ENCODE assay signal across 11 cellular contexts in the genomic region with DNA sequence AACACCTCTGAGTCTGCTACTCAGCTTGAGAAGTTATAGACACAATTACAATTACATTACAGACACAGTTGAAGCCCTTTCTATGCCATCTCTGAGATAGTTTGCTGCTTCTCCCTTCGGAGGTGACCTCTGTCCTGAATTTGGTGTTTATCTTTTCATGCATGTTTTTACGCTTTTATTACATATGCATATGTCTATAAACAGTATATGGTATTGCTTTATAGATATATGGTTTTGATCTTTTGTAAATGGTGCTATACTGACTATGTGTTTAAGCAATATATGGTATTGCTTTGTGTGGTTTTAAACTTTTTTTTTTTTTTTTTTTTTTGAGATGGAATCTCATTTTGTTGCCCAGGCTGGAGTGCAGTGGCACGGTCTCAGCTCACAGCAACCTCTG. TPM values are rescaled to one million over a fixed set of nuclear protein-coding genes. Genes with fewer than 3 reads are reported as not detected.
DNase-seq lines count a peak whose midpoint lies in the region; ATAC-seq, FAIRE-seq and TF ChIP-seq lines count a peak whose summit lies in the region.
"Had no signal": no experiment of that assay in that cellular context is flagged by ENCODE, and none has a peak within 500 bp of the region (broad histone marks: within the 10 kb centered on the region; RNA-seq: fewer than 3 reads in every experiment).

No MANE protein-coding gene starts in this region.

- CTCF ChIA-PET in HCT116 (lab: Charles Lee): no interaction called here

- WGBS in pancreas, 2 donors: 83 to 85% methylated on average over 3 of the region's 3 CpGs

- H3K4me1 Mint-ChIP-seq in T-helper 2 cell treated with Interferon-gamma antibody and Interleukin-4, amounts not matched to agents 5 μg/mL and 100 μg/mL, for 36 hours (ENCODE audit: low read depth): peaks cover 45% of the 10 kb centered on the region

- TF ChIP-seq EP300 in neural cell (conservative IDR thresholded peaks at IDR 0.05; ENCODE audit: poor library complexity, severe bottlenecking): no peak

- H3K27me3 ChIP-seq in HCT116 (ENCODE audit: insufficient read depth, low read length): no peaks in the 10 kb centered on the region
- H3K27me3 ChIP-seq in colonic mucosa: no peaks in the 10 kb centered on the region
- H3K27me3 ChIP-seq in neural cell (ENCODE audit: insufficient read depth, low read depth, low read length): no peaks in the 10 kb centered on the region
- H3K27me3 ChIP-seq in pancreas: no peaks in the 10 kb centered on the region
- H3K27me3 ChIP-seq: adrenal gland had no signal

- H3K27me3 Mint-ChIP-seq in T-helper 2 cell treated with Interferon-gamma antibody and Interleukin-4, amounts not matched to agents 5 μg/mL and 100 μg/mL, for 36 hours (ENCODE audit: low read depth): no peaks in the 10 kb centered on the region
- H3K27me3 Mint-ChIP-seq: dendritic cell treated with granulocyte-macrophage colony-stimulating factor and Interleukin-4, amounts not matched to agents 40 ng/mL and 50 ng/mL, for 4 days had no signal

- peaks cover 19% of the 10 kb centered on the region for H3K36me3 Mint-ChIP-seq in T-helper 2 cell treated with Interferon-gamma antibody and Interleukin-4, amounts not matched to agents 5 μg/mL and 100 μg/mL, for 36 hours (ENCODE audit: low read depth)

- peaks cover 56% of the 10 kb centered on the region for H3K79me2 ChIP-seq in HCT116 (ENCODE audit: insufficient read depth, low read length)
- peaks cover 25% of the 10 kb centered on the region for H3K79me2 ChIP-seq in neural cell (replicated peaks; ENCODE audit: insufficient read depth, low read length)

- BruUV-seq in HCT116 (replicated peaks; lab: Mats Ljungman, UMichigan): no TSS peak

- no peaks in the 10 kb centered on the region for H3K9me3 Mint-ChIP-seq in T-helper 2 cell treated with Interferon-gamma antibody and Interleukin-4, amounts not matched to agents 5 μg/mL and 100 μg/mL, for 36 hours
- H3K9me3 Mint-ChIP-seq: dendritic cell treated with granulocyte-macrophage colony-stimulating factor and Interleukin-4, amounts not matched to agents 40 ng/mL and 50 ng/mL, for 4 days had no signal

- H3F3A ChIP-seq in neural cell (ENCODE audit: insufficient read depth, low read length, poor library complexity, severe bottlenecking): no peaks in the 10 kb centered on the region

- POLR2A ChIA-PET in HCT116 (lab: Charles Lee): no interaction called here

- TF ChIP-seq POLR2A in HCT116 (IDR thresholded peaks at IDR 0.05; ENCODE audit: borderline replicate concordance, extremely low read depth, insufficient read depth, insufficient read length): no peak

- no peak overlapping the region for H3K9ac ChIP-seq in HCT116 (ENCODE audit: low read length)
- H3K9ac ChIP-seq in colonic mucosa (ENCODE audit: low read depth in 2 of 2, low read length in 2 of 2): no peak overlapping the region
- H3K9ac ChIP-seq in neural cell (ENCODE audit: low read length): peak overlapping the region; percentile 53

- H3K4me1 ChIP-seq in HCT116 (ENCODE audit: control insufficient read depth in 1 of 2, insufficient read depth in 2 of 2, low read length in 2 of 2) (peaks cover 6 to 16% of the 10 kb centered on the region in 2 experiments; a peak in 3 of 4 replicates), colonic mucosa (peaks cover 29% of the 10 kb centered on the region), pancreas (peaks cover 9 to 14% (median 9%) of the 10 kb centered on the region in 3 donors)

- no peak overlapping the region for H3K27ac Mint-ChIP-seq in T-helper 2 cell treated with Interferon-gamma antibody and Interleukin-4, amounts not matched to agents 5 μg/mL and 100 μg/mL, for 36 hours

- H3K9me2 ChIP-seq in HCT116 (ENCODE audit: insufficient read depth) (no peaks in the 10 kb centered on the region), neural cell (ENCODE audit: insufficient read depth, low read length) (no peaks in the 10 kb centered on the region)

- H3K4me3 ChIP-seq in HCT116 (replicated peaks in 1 of 2; ENCODE audit: low read depth in 1 of 2, low read length in 2 of 2) (no peak overlapping the region), colonic mucosa (no peak overlapping the region), neural cell (ENCODE audit: low read length) (peak overlapping the region; percentile 52), pancreas (no peak overlapping the region)

- no peaks in the 10 kb centered on the region for H3K36me3 ChIP-seq in HCT116 (ENCODE audit: control insufficient read depth in 1 of 2, insufficient read depth in 2 of 2, low read length in 2 of 2)
- no peaks in the 10 kb centered on the region for H3K36me3 ChIP-seq in colonic mucosa
- H3K36me3 ChIP-seq in neural cell (ENCODE audit: insufficient read depth, low read length): no peaks in the 10 kb centered on the region
- no peaks in the 10 kb centered on the region for H3K36me3 ChIP-seq in pancreas
- H3K36me3 ChIP-seq: adrenal gland had no signal

- intact Hi-C loops in HCT116 (cut with micrococcal nuclease) (no loop called here), colonic mucosa (cut with DNase I) (no loop called here), pancreas (cut with DNase I) (no loop called here)

- H3K27ac ChIP-seq in C4-2B (peak overlapping the region; percentile 75; the same call in 1 of the 2 replicates), HCT116 (ENCODE audit: low read depth, low read length) (no peak overlapping the region), colonic mucosa (peak overlapping the region; percentile 56), neural cell (ENCODE audit: low read length) (peak overlapping the region; percentile 84), pancreas (peak overlapping the region in 1 of 4 donors; percentile 13)

- RAD21 ChIA-PET in HCT116 (lab: Charles Lee; ENCODE audit: low non-redundant PET in 1 of 2, low total read pairs in 2 of 2, uncharacterized antibody in 2 of 2, unreplicated experiment in 2 of 2): no interaction called here

- ATAC-seq in HCT116: no peak
- ATAC-seq in pancreas: no peak
- ATAC-seq in GM18519 (IDR thresholded peaks at IDR 0.05; ENCODE audit: low FRiP score, unreplicated experiment): no peak
- no peak for ATAC-seq in GM21529 (IDR thresholded peaks at IDR 0.05; ENCODE audit: unreplicated experiment)

- H3K4me2 ChIP-seq in HCT116 (ENCODE audit: low read length) (peak overlapping the region; percentile 68; the same call in 1 of the 2 replicates), neural cell (ENCODE audit: low read length) (peak overlapping the region; percentile 71)

- DNase-seq in HCT116 (ENCODE audit: low read depth, low spot score): no peak
- DNase-seq in colonic mucosa: no peak
- no peak for DNase-seq in pancreas
- no peak for DNase-seq in T-helper 2 cell treated with Interferon-gamma antibody and Interleukin-4, amounts not matched to agents 5 μg/mL and 100 μg/mL, for 36 hours (ENCODE audit: low spot score)
- DNase-seq: NCI-H1105 had no signal

- H3K9me3 ChIP-seq in HCT116 (ENCODE audit: control insufficient read depth in 1 of 2, insufficient read depth in 1 of 2, low read depth in 1 of 2, low read length in 2 of 2): no peaks in the 10 kb centered on the region
- no peaks in the 10 kb centered on the region for H3K9me3 ChIP-seq in colonic mucosa
- H3K9me3 ChIP-seq in neural cell (ENCODE audit: low read length): no peaks in the 10 kb centered on the region
- no peaks in the 10 kb centered on the region for H3K9me3 ChIP-seq in pancreas
- H3K9me3 ChIP-seq: adrenal gland had no signal

- TF ChIP-seq RAD21 in HCT116 (IDR thresholded peaks at IDR 0.05; ENCODE audit: low read depth): no peak
- TF ChIP-seq RAD21 in neural cell (conservative IDR thresholded peaks at IDR 0.05): no peak

- H3K4me3 Mint-ChIP-seq in T-helper 2 cell treated with Interferon-gamma antibody and Interleukin-4, amounts not matched to agents 5 μg/mL and 100 μg/mL, for 36 hours: no peak overlapping the region
- H3K4me3 Mint-ChIP-seq: dendritic cell treated with granulocyte-macrophage colony-stimulating factor and Interleukin-4, amounts not matched to agents 40 ng/mL and 50 ng/mL, for 4 days had no signal

- H4K20me1 ChIP-seq in HCT116 (ENCODE audit: insufficient read depth) (no peaks in the 10 kb centered on the region), neural cell (ENCODE audit: insufficient read depth) (no peaks in the 10 kb centered on the region)

- H2AFZ ChIP-seq in HCT116 (ENCODE audit: low read depth, low read length, poor library complexity, severe bottlenecking): no peak overlapping the region
- no peak overlapping the region for H2AFZ ChIP-seq in neural cell (ENCODE audit: low read depth, low read length)

- TF ChIP-seq CTCF in C4-2B (conservative IDR thresholded peaks at IDR 0.05): no peak
- TF ChIP-seq CTCF in HCT116 (IDR thresholded peaks at IDR 0.05 in 2 of 3, conservative IDR thresholded peaks at IDR 0.05 in 1 of 3; ENCODE audit: borderline replicate concordance in 1 of 3, insufficient read depth in 1 of 3, low read depth in 2 of 3, low read length in 2 of 3): no peak
- no peak for TF ChIP-seq CTCF in colonic mucosa (IDR thresholded peaks at IDR 0.05)
- no peak for TF ChIP-seq CTCF in neural cell (IDR thresholded peaks at IDR 0.05; ENCODE audit: poor library complexity, severe bottlenecking)
- TF ChIP-seq CTCF in pancreas (IDR thresholded peaks at IDR 0.05): no peak

- FAIRE-seq in pancreas (lab: Jason Lieb, UNC): no peak

TF ChIP-seq in HCT116, 20 proteins besides CTCF, POLR2A, EP300 and RAD21 (continues in another document):
- TF ChIP-seq, protein P1, sequence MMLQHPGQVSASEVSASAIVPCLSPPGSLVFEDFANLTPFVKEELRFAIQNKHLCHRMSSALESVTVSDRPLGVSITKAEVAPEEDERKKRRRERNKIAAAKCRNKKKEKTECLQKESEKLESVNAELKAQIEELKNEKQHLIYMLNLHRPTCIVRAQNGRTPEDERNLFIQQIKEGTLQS (IDR thresholded peaks at IDR 0.05): no peak
- no peak for TF ChIP-seq YY1 (IDR thresholded peaks at IDR 0.05; ENCODE audit: extremely low read depth, insufficient replicate concordance, low read depth, low read length)

TF ChIP-seq in neural cell, 6 proteins besides CTCF, POLR2A, EP300 and RAD21:
- no peak for TF ChIP-seq SMC3 (conservative IDR thresholded peaks at IDR 0.05; ENCODE audit: poor library complexity)
- no peak for TF ChIP-seq TAF1 (IDR thresholded peaks at IDR 0.05; ENCODE audit: low read depth)

RNA-seq across cellular contexts. Expression of gene HK1, which starts 48.4 kb away (rescaled TPM):
- total RNA-seq in HCT116 (2021; ENCODE audit: unreplicated experiment) (50.3 TPM), colonic mucosa (10 to 100 TPM; 73.3 to 83.3 TPM), pancreas (10 to 100 TPM in 3 of 6 donors, 1 to 10 TPM in 3; 7.2 to 18.1 (median 10.6) TPM)
- polyA plus RNA-seq in HCT116 (2012): 74.9 and 80.9 TPM in 2 replicates
- polyA plus RNA-seq in neural cell (60.5 and 67.7 TPM in 2 replicates), pancreas (1 to 10 TPM; 6.7 to 8.8 TPM)
- 110 and 119 TPM in 2 replicates for polyA minus RNA-seq in neural cell
